18 cellular contexts compared by ENCODE assay signal in the genomic region with DNA sequence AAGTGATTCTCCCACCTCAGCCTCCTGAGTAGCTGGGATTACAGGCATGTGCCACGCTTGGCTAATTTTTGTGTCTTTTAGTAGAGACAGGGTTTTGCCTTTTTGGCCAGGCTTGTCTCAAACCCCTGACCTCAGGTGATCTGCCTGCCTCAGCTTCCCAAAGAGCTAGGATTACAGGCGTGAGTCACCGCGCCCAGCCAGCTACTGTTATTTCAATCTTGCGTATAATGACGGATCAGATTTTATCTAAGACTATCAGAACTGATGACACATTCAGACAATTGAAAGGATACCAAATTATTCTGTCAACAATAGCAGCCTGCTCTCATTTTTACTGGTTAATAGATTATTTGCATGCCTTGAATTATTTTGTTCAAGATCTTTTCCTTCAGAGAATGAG.
"Had no signal": no experiment of that assay in that cellular context is flagged by ENCODE, and none has a peak within 500 bp of the region (broad histone marks: within the 10 kb centered on the region; RNA-seq: fewer than 3 reads in every experiment).

No MANE protein-coding gene starts in this region.

- DNase-seq: activated CD4-positive, alpha-beta T cell treated with anti-CD3 and anti-CD28 coated beads for 1 hour; activated CD4-positive, alpha-beta T cell treated with anti-CD3 and anti-CD28 coated beads, Interleukin-2, amount 50 U/mL, for 1 hour; activated gamma-delta T cell treated with Interleukin-2 at 50 U/mL for 16 hours; activated T-cell treated with anti-CD3 and anti-CD28 coated beads, Interleukin-2, amount 50 U/mL, for 1 hour; adrenal gland; endodermal cell; foreskin fibroblast; kidney glomerular epithelial cell; mammary epithelial cell; midbrain; natural killer cell; small intestine; stimulated activated CD4-positive, alpha-beta T cell treated with anti-CD3 and anti-CD28 coated beads, Interleukin-15, amount 100 ng/mL, for 24 hours; stomach; transverse colon; uterus had no signal

- FAIRE-seq: bronchial epithelial cell, small intestine, TTC549 had no signal
